Comparison of ENCODE assay signal across 12 cellular contexts in genomic region chr4:11488657-11489448, GRCh38.
DNase-seq lines count a peak whose midpoint lies in the region; ATAC-seq and TF ChIP-seq lines count a peak whose summit lies in the region.
"Had no signal": no experiment of that assay in that cellular context is flagged by ENCODE, and none has a peak within 500 bp of the region (broad histone marks: within the 10 kb centered on the region; RNA-seq: fewer than 3 reads in every experiment).

No MANE protein-coding gene starts in this region.

- peak overlapping the region; percentile 54 for H3K27ac Mint-ChIP-seq in Calu3 (ENCODE audit: unreplicated experiment)
- H3K27ac Mint-ChIP-seq in T-helper 2 cell treated with Interferon-gamma antibody and Interleukin-4, amounts not matched to agents 5 μg/mL and 100 μg/mL, for 36 hours: peak overlapping the region; percentile 43
- H3K27ac Mint-ChIP-seq: progenitor cell of endocrine pancreas had no signal

- no peaks in the 10 kb centered on the region for H3K36me3 Mint-ChIP-seq in Calu3 (ENCODE audit: insufficient read depth, unreplicated experiment)
- peaks cover 4% of the 10 kb centered on the region for H3K36me3 Mint-ChIP-seq in T-helper 2 cell treated with Interferon-gamma antibody and Interleukin-4, amounts not matched to agents 5 μg/mL and 100 μg/mL, for 36 hours (ENCODE audit: low read depth)
- H3K36me3 Mint-ChIP-seq: CD4-positive, alpha-beta memory T cell had no signal

- no peaks in the 10 kb centered on the region for H3K27me3 Mint-ChIP-seq in Calu3 (ENCODE audit: unreplicated experiment)
- H3K27me3 Mint-ChIP-seq in T-helper 2 cell treated with Interferon-gamma antibody and Interleukin-4, amounts not matched to agents 5 μg/mL and 100 μg/mL, for 36 hours (ENCODE audit: low read depth): peaks cover 4% of the 10 kb centered on the region
- H3K27me3 Mint-ChIP-seq: CD4-positive, alpha-beta memory T cell; progenitor cell of endocrine pancreas had no signal

- no peak for TF ChIP-seq POLR2A in transverse colon (IDR thresholded peaks at IDR 0.05)

- H3K9me3 ChIP-seq in HAP-1 (no peaks in the 10 kb centered on the region), transverse colon (no peaks in the 10 kb centered on the region)
- H3K9me3 ChIP-seq: thyroid gland had no signal

- H3K27ac ChIP-seq in foreskin keratinocyte (peak overlapping the region; percentile 47), transverse colon (no peak overlapping the region)
- H3K27ac ChIP-seq: thyroid gland had no signal

- in situ Hi-C loops in HAP-1 (cut with MboI; ENCODE audit: low sequenced_read_pairs) (no loop called here), transverse colon (cut with MboI; ENCODE audit: low pct_ligation_motif_present in 1 of 4, low pct_unique_long_range_greater_than_20kb in 1 of 4, low sequenced_read_pairs in 3 of 4) (no loop called here)

- intact Hi-C loops in Calu3 (cut with micrococcal nuclease; ENCODE audit: unreplicated experiment): no loop called here
- intact Hi-C loops in transverse colon (cut with DNase I; ENCODE audit: low total_unique reads): no loop called here

- CTCF ChIA-PET in Calu3 (lab: Charles Lee): no interaction called here

- H3K4me1 Mint-ChIP-seq in Calu3 (ENCODE audit: low read depth, unreplicated experiment): peaks cover 46% of the 10 kb centered on the region
- peaks cover 26% of the 10 kb centered on the region for H3K4me1 Mint-ChIP-seq in T-helper 2 cell treated with Interferon-gamma antibody and Interleukin-4, amounts not matched to agents 5 μg/mL and 100 μg/mL, for 36 hours (ENCODE audit: low read depth)

- peaks cover 25% of the 10 kb centered on the region for H3K4me1 ChIP-seq in foreskin keratinocyte
- no peaks in the 10 kb centered on the region for H3K4me1 ChIP-seq in HAP-1
- peaks cover 0 to 6% (median 0%) of the 10 kb centered on the region in 4 donors for H3K4me1 ChIP-seq in transverse colon
- H3K4me1 ChIP-seq: thyroid gland had no signal

- peaks cover 3% of the 10 kb centered on the region for H3K9me3 Mint-ChIP-seq in Calu3 (ENCODE audit: low read depth, unreplicated experiment)
- H3K9me3 Mint-ChIP-seq in T-helper 2 cell treated with Interferon-gamma antibody and Interleukin-4, amounts not matched to agents 5 μg/mL and 100 μg/mL, for 36 hours: peaks cover 4% of the 10 kb centered on the region

- no peaks in the 10 kb centered on the region for H3K27me3 ChIP-seq in foreskin keratinocyte
- H3K27me3 ChIP-seq in HAP-1 (ENCODE audit: low read depth): no peaks in the 10 kb centered on the region
- no peaks in the 10 kb centered on the region for H3K27me3 ChIP-seq in transverse colon
- H3K27me3 ChIP-seq: thyroid gland had no signal

- TF ChIP-seq EP300 in transverse colon (IDR thresholded peaks at IDR 0.05; ENCODE audit: low read depth): no peak

- WGBS in transverse colon (ENCODE audit: low coverage in 1 of 2), 2 donors: 62 to 79% methylated on average over 6 of the region's 6 CpGs

- H3K36me3 ChIP-seq in HAP-1 (replicated peaks): no peaks in the 10 kb centered on the region
- no peaks in the 10 kb centered on the region for H3K36me3 ChIP-seq in transverse colon
- H3K36me3 ChIP-seq: thyroid gland had no signal

- DNase-seq in Calu3: no peak
- no peak for DNase-seq in T-helper 2 cell treated with Interferon-gamma antibody and Interleukin-4, amounts not matched to agents 5 μg/mL and 100 μg/mL, for 36 hours (ENCODE audit: low spot score)
- peak in 1 of 2 donors; percentile 78 for DNase-seq in foreskin keratinocyte
- DNase-seq in HAP-1 (ENCODE audit: low spot score in 2 of 2): no peak
- DNase-seq in transverse colon: no peak
- DNase-seq: CD4-positive, alpha-beta memory T cell; left colon; NCI-H345; thyroid gland had no signal

- ATAC-seq in GM19351 (IDR thresholded peaks at IDR 0.05; ENCODE audit: unreplicated experiment): peak; percentile 30
- ATAC-seq in foreskin keratinocyte: peak; percentile 97
- ATAC-seq in HG02759 (IDR thresholded peaks at IDR 0.05; ENCODE audit: unreplicated experiment): no peak

- no peak overlapping the region for H3K4me3 Mint-ChIP-seq in Calu3 (ENCODE audit: low read depth, unreplicated experiment)
- no peak overlapping the region for H3K4me3 Mint-ChIP-seq in T-helper 2 cell treated with Interferon-gamma antibody and Interleukin-4, amounts not matched to agents 5 μg/mL and 100 μg/mL, for 36 hours

- TF ChIP-seq CTCF in Calu3 (IDR thresholded peaks at IDR 0.05; ENCODE audit: unreplicated experiment): no peak
- TF ChIP-seq CTCF in foreskin keratinocyte (conservative IDR thresholded peaks at IDR 0.05): peak; percentile 7
- TF ChIP-seq CTCF in transverse colon (IDR thresholded peaks at IDR 0.05): no peak

- H3K4me3 ChIP-seq in HAP-1 (no peak overlapping the region), transverse colon (no peak overlapping the region)
- H3K4me3 ChIP-seq: thyroid gland had no signal

- no TSS peak for BruUV-seq in Calu3 (replicated peaks; lab: Mats Ljungman, UMichigan)
